In genomic region chr7:80766724-80767123, GRCh38 we compare ENCODE assay signal across 1 cellular context.
TF ChIP-seq lines count a peak whose summit lies in the region.

No MANE protein-coding gene starts in this region.

TF ChIP-seq in SK-N-SH treated with all-trans-retinoic acid at 6 μM for 48 hours, 23 proteins besides CTCF, POLR2A, EP300 and RAD21 (continued from another document):
- no peak for TF ChIP-seq TSHZ2 (CRISPR knock-in tag; IDR thresholded peaks at IDR 0.05)
- no peak for TF ChIP-seq GLIS3 (CRISPR knock-in tag; IDR thresholded peaks at IDR 0.05)
- TF ChIP-seq POU6F1 (CRISPR knock-in tag; IDR thresholded peaks at IDR 0.05; ENCODE audit: borderline replicate concordance, low read depth): no peak
- TF ChIP-seq ZFP30 (CRISPR knock-in tag; IDR thresholded peaks at IDR 0.05): no peak
